In genomic region chr4:119281374-119281773, GRCh38 we compare ENCODE assay signal across 24 cellular contexts. TPM values are rescaled to one million over a fixed set of nuclear protein-coding genes. Genes with fewer than 3 reads are reported as not detected.
"Had no signal": no experiment of that assay in that cellular context is flagged by ENCODE, and none has a peak within 500 bp of the region (broad histone marks: within the 10 kb centered on the region; RNA-seq: fewer than 3 reads in every experiment).

No MANE protein-coding gene starts in this region.

- H3K9me3 Mint-ChIP-seq: activated naive CD8-positive, alpha-beta T cell treated with anti-CD3 and anti-CD28 coated beads, Interleukin-2, amount 10 ng/mL, durations not matched to agents 7 days and 5 days had no signal

- H3K9ac ChIP-seq: SK-N-SH had no signal

- DNase-seq: activated CD4-positive, alpha-beta memory T cell treated with anti-CD3 and anti-CD28 coated beads, Interleukin-2, amount 10 ng/mL, durations not matched to agents 7 days and 5 days; activated CD4-positive, alpha-beta T cell treated with anti-CD3 and anti-CD28 coated beads for 36 hours; activated CD4-positive, alpha-beta T cell treated with anti-CD3 and anti-CD28 coated beads, Interleukin-2, amount 50 U/mL, for 1 hour; activated naive CD4-positive, alpha-beta T cell treated with anti-CD3 and anti-CD28 coated beads, Interleukin-2, amount 50 U/mL, for 16 hours; activated naive CD8-positive, alpha-beta T cell treated with anti-CD3 and anti-CD28 coated beads, Interleukin-2, amount 10 ng/mL, durations not matched to agents 7 days and 5 days; activated T-cell treated with anti-CD3 and anti-CD28 coated beads for 4 hours; adrenal gland; anterior cingulate cortex; MM.1S; NCI-H1105; NCI-H1436; NCI-H1694 treated with DMSO at 0.1 percent for 48 hours; NCI-H2029 treated with DMSO at 0.1 percent for 48 hours; NCI-H510A treated with DMSO at 0.1 percent for 48 hours; NCI-H69; NK-92 treated with Interleukin-12 subunit alpha and Interleukin-12 subunit beta, amount 100 ng/mL, for 24 hours; Peyer's patch; Right ventricle myocardium superior; SJCRH30; SK-N-SH; T1000; WERI-Rb-1 had no signal

- H3K4me2 ChIP-seq: SK-N-SH had no signal

- H3K9me2 ChIP-seq: SK-N-SH had no signal

- ATAC-seq: activated CD4-positive, alpha-beta T cell treated with anti-CD3 and anti-CD28 coated beads for 36 hours had no signal

- H3K27me3 ChIP-seq: adrenal gland, Peyer's patch, SJCRH30 had no signal

- H3K36me3 ChIP-seq: adrenal gland, SJCRH30, WERI-Rb-1 had no signal

- H3K4me3 ChIP-seq: adrenal gland, Peyer's patch, SJCRH30 had no signal

- H3K4me3 Mint-ChIP-seq: activated CD4-positive, alpha-beta memory T cell treated with anti-CD3 and anti-CD28 coated beads, Interleukin-2, amount 10 ng/mL, durations not matched to agents 7 days and 5 days; activated CD4-positive, alpha-beta T cell treated with anti-CD3 and anti-CD28 coated beads for 36 hours; activated naive CD8-positive, alpha-beta T cell treated with anti-CD3 and anti-CD28 coated beads, Interleukin-2, amount 10 ng/mL, durations not matched to agents 7 days and 5 days had no signal

- H3K9me3 ChIP-seq: adrenal gland, Peyer's patch, SJCRH30, SK-N-SH had no signal

- H3K27me3 Mint-ChIP-seq: activated CD4-positive, alpha-beta memory T cell treated with anti-CD3 and anti-CD28 coated beads, Interleukin-2, amount 10 ng/mL, durations not matched to agents 7 days and 5 days; activated CD4-positive, alpha-beta T cell treated with anti-CD3 and anti-CD28 coated beads for 36 hours; activated naive CD8-positive, alpha-beta T cell treated with anti-CD3 and anti-CD28 coated beads, Interleukin-2, amount 10 ng/mL, durations not matched to agents 7 days and 5 days had no signal

- H3K27ac ChIP-seq: adrenal gland, Peyer's patch, RWPE1, SJCRH30, WERI-Rb-1 had no signal

- H3K27ac Mint-ChIP-seq: activated CD4-positive, alpha-beta memory T cell treated with anti-CD3 and anti-CD28 coated beads, Interleukin-2, amount 10 ng/mL, durations not matched to agents 7 days and 5 days; activated CD4-positive, alpha-beta T cell treated with anti-CD3 and anti-CD28 coated beads for 36 hours; activated naive CD8-positive, alpha-beta T cell treated with anti-CD3 and anti-CD28 coated beads, Interleukin-2, amount 10 ng/mL, durations not matched to agents 7 days and 5 days had no signal

RNA-seq across cellular contexts. Expression of gene FABP2, which starts 40.6 kb away (rescaled TPM):
- total RNA-seq: activated CD4-positive, alpha-beta memory T cell treated with anti-CD3 and anti-CD28 coated beads, Interleukin-2, amount 10 ng/mL, durations not matched to agents 7 days and 5 days; activated CD4-positive, alpha-beta T cell treated with anti-CD3 and anti-CD28 coated beads for 36 hours; activated CD8-positive, alpha-beta memory T cell treated with anti-CD3 and anti-CD28 coated beads for 36 hours; Right ventricle myocardium superior; SJCRH30 had no signal
- polyA plus RNA-seq: SK-N-SH had no signal
